Comparison of ENCODE assay signal across 8 cellular contexts in genomic region chr1:82775402-82776000, GRCh38.
DNase-seq lines count a peak whose midpoint lies in the region; ATAC-seq and TF ChIP-seq lines count a peak whose summit lies in the region.

No MANE protein-coding gene starts in this region.

- no peaks in the 10 kb centered on the region for H3K36me3 ChIP-seq in Loucy (ENCODE audit: insufficient read depth, low read length)
- H3K36me3 ChIP-seq in transverse colon = no peaks in the 10 kb centered on the region
- no peaks in the 10 kb centered on the region for H3K36me3 ChIP-seq in gastroesophageal sphincter

- H3F3A ChIP-seq in Loucy (ENCODE audit: low read depth) = no peaks in the 10 kb centered on the region

- H3K4me2 ChIP-seq in Loucy (ENCODE audit: low read depth, low read length, poor library complexity, severe bottlenecking) = no peak overlapping the region

- no peak overlapping the region for H3K27ac ChIP-seq in transverse colon
- H3K27ac ChIP-seq in gastroesophageal sphincter = no peak overlapping the region
- H3K27ac ChIP-seq in coronary artery = no peak overlapping the region

- H3K36me3 Mint-ChIP-seq in activated naive CD4-positive, alpha-beta T cell treated with anti-CD3 and anti-CD28 coated beads, Interleukin-2, amount 50 U/mL, for 72 hours = no peaks in the 10 kb centered on the region

- H2AFZ ChIP-seq in Loucy (ENCODE audit: low read length) = no peak overlapping the region

- peaks cover 0 to 5% of the 10 kb centered on the region in 2 donors for H3K9me3 Mint-ChIP-seq in activated naive CD4-positive, alpha-beta T cell treated with anti-CD3 and anti-CD28 coated beads, Interleukin-2, amount 50 U/mL, for 72 hours

- H3K27me3 ChIP-seq in Loucy (ENCODE audit: insufficient read depth, low read length, poor library complexity, severe bottlenecking) (no peaks in the 10 kb centered on the region), transverse colon (no peaks in the 10 kb centered on the region), gastroesophageal sphincter (no peaks in the 10 kb centered on the region)

- H3K9me2 ChIP-seq in Loucy (replicated peaks; ENCODE audit: low read depth, low read length) = no peaks in the 10 kb centered on the region

- H3K9me3 ChIP-seq in Loucy (ENCODE audit: insufficient read depth, low read depth, low read length) = no peaks in the 10 kb centered on the region
- H3K9me3 ChIP-seq in transverse colon = no peaks in the 10 kb centered on the region
- no peaks in the 10 kb centered on the region for H3K9me3 ChIP-seq in gastroesophageal sphincter

- ATAC-seq in activated naive CD4-positive, alpha-beta T cell treated with anti-CD3 and anti-CD28 coated beads, Interleukin-2, amount 50 U/mL, for 72 hours = peak; percentile 54 to 61
- ATAC-seq in gastroesophageal sphincter = no peak
- no peak for ATAC-seq in omental fat pad (ENCODE audit: low FRiP score)

- DNase-seq in EH (ENCODE audit: low read depth) = peak; percentile 28
- peak in 1 of 2 donors; percentile 61 for DNase-seq in activated naive CD4-positive, alpha-beta T cell treated with anti-CD3 and anti-CD28 coated beads, Interleukin-2, amount 50 U/mL, for 72 hours (ENCODE audit: low spot score in 2 of 2)
- DNase-seq in iPS-NIHi7 (ENCODE audit: extremely low spot score) = peak; percentile 59
- DNase-seq in transverse colon = peak; percentile 9
- DNase-seq in coronary artery (ENCODE audit: low spot score) = no peak
- DNase-seq in omental fat pad (ENCODE audit: low spot score) = no peak

- H3K4me3 ChIP-seq in Loucy (ENCODE audit: low read length, poor library complexity, severe bottlenecking) (no peak overlapping the region), transverse colon (no peak overlapping the region), gastroesophageal sphincter (no peak overlapping the region), coronary artery (no peak overlapping the region)

- no peak overlapping the region for H3K27ac Mint-ChIP-seq in activated naive CD4-positive, alpha-beta T cell treated with anti-CD3 and anti-CD28 coated beads, Interleukin-2, amount 50 U/mL, for 72 hours

- H3K79me2 ChIP-seq in Loucy (ENCODE audit: insufficient read depth, low read length) = no peaks in the 10 kb centered on the region

- 79 to 87% methylated on average over 6 to 12 of the region's 12 CpGs for WGBS in transverse colon (ENCODE audit: low coverage in 1 of 2), 2 donors
- WGBS in gastroesophageal sphincter (ENCODE audit: low coverage in 1 of 2), 2 donors = 85 to 91% methylated on average over 10 to 11 of the region's 12 CpGs

- TF ChIP-seq POLR2A in transverse colon (IDR thresholded peaks at IDR 0.05) = no peak
- TF ChIP-seq POLR2A in gastroesophageal sphincter (IDR thresholded peaks at IDR 0.05) = no peak

- TF ChIP-seq CTCF in Loucy (conservative IDR thresholded peaks at IDR 0.05; ENCODE audit: low read length) (peak; percentile 67), transverse colon (IDR thresholded peaks at IDR 0.05) (peak in 4 of 5 experiments; percentile 23 to 40 (median 30)), gastroesophageal sphincter (IDR thresholded peaks at IDR 0.05) (peak in 2 of 4 experiments; percentile 9 to 40), coronary artery (IDR thresholded peaks at IDR 0.05) (no peak), omental fat pad (IDR thresholded peaks at IDR 0.05) (no peak)

- in situ Hi-C loops in transverse colon (cut with MboI; ENCODE audit: low pct_ligation_motif_present in 1 of 4, low pct_unique_long_range_greater_than_20kb in 1 of 4, low sequenced_read_pairs in 3 of 4) = no loop called here

- H3K4me1 ChIP-seq in Loucy (ENCODE audit: insufficient read depth, low read length, poor library complexity, severe bottlenecking) (no peaks in the 10 kb centered on the region), transverse colon (no peaks in the 10 kb centered on the region), gastroesophageal sphincter (no peaks in the 10 kb centered on the region)

- TF ChIP-seq EP300 in transverse colon (IDR thresholded peaks at IDR 0.05; ENCODE audit: low read depth) (no peak), gastroesophageal sphincter (IDR thresholded peaks at IDR 0.05) (no peak)

- H4K20me1 ChIP-seq in Loucy (ENCODE audit: insufficient read depth, low read length, poor library complexity, severe bottlenecking) = no peaks in the 10 kb centered on the region

- H3K9ac ChIP-seq in Loucy (ENCODE audit: low read depth, low read length, poor library complexity, severe bottlenecking) = no peak overlapping the region

- intact Hi-C loops in transverse colon (cut with DNase I; ENCODE audit: low total_unique reads) = no loop called here

Comparison
In these comparisons a context has a peak if more than half of its experiments do, and no peak if none do; other contexts are left out.
1. DNase-seq: peak in EH (single experiment), iPS-NIHi7 (single experiment) and transverse colon (single experiment); none in coronary artery (single experiment) and omental fat pad (single experiment).
2. CTCF ChIP-seq: peak in Loucy (single experiment) and transverse colon (4 of 5); none in coronary artery (single experiment) and omental fat pad (0 of 3).
3. ATAC-seq: peak in activated naive CD4-positive, alpha-beta T cell treated with anti-CD3 and anti-CD28 coated beads, Interleukin-2, amount 50 U/mL, for 72 hours (2 of 2); none in gastroesophageal sphincter (single experiment) and omental fat pad (single experiment).